In genomic region chr7:101172854-101173751, GRCh38 we compare ENCODE assay signal across 8 cellular contexts. TPM values are rescaled to one million over a fixed set of nuclear protein-coding genes. Genes with fewer than 3 reads are reported as not detected.
DNase-seq lines count a peak whose midpoint lies in the region; ATAC-seq and TF ChIP-seq lines count a peak whose summit lies in the region.

No MANE protein-coding gene starts in this region.

- peaks cover 44% of the 10 kb centered on the region for H3K4me1 Mint-ChIP-seq in CD8-positive, alpha-beta T cell (ENCODE audit: low read depth)
- H3K4me1 Mint-ChIP-seq in activated CD4-positive, alpha-beta memory T cell treated with anti-CD3 and anti-CD28 coated beads, Interleukin-2, amount 10 ng/mL, durations not matched to agents 7 days and 5 days: peaks cover 47% of the 10 kb centered on the region
- H3K4me1 Mint-ChIP-seq in stimulated activated memory B cell treated with anti-CD40 and anti-IgM and Interleukin-4, amounts not matched to agents 10 μg/mL and 1 μg/mL and 100 μg/mL, for 72 hours: peaks cover 71% of the 10 kb centered on the region

- no peak overlapping the region for H4K91ac ChIP-seq in IMR-90 (ENCODE audit: insufficient read depth, low read depth, low read length)

- no peak overlapping the region for H3K18ac ChIP-seq in IMR-90 (ENCODE audit: low read depth, low read length)

- peak overlapping the region; percentile 55 for H2AK9ac ChIP-seq in IMR-90 (replicated peaks; ENCODE audit: low read depth, low read length, poor library complexity)

- no peak overlapping the region for H3K4ac ChIP-seq in IMR-90 (ENCODE audit: low read depth, low read length)

- ATAC-seq in CD8-positive, alpha-beta T cell: no peak
- ATAC-seq in IMR-90 (ENCODE audit: low read depth): peak; percentile 63
- ATAC-seq in right cardiac atrium: peak; percentile 50 to 71
- no peak for ATAC-seq in stimulated activated memory B cell treated with anti-CD40 and anti-IgM and Interleukin-4, amounts not matched to agents 10 μg/mL and 1 μg/mL and 100 μg/mL, for 72 hours
- no peak for ATAC-seq in HG03469 (IDR thresholded peaks at IDR 0.05; ENCODE audit: unreplicated experiment)

- H3K9ac ChIP-seq in IMR-90 (ENCODE audit: low read depth, low read length): no peak overlapping the region

- H2BK15ac ChIP-seq in IMR-90 (ENCODE audit: low read depth, low read length): no peak overlapping the region

- H3K36me3 Mint-ChIP-seq in CD8-positive, alpha-beta T cell: no peaks in the 10 kb centered on the region
- peaks cover 3% of the 10 kb centered on the region for H3K36me3 Mint-ChIP-seq in activated CD4-positive, alpha-beta memory T cell treated with anti-CD3 and anti-CD28 coated beads, Interleukin-2, amount 10 ng/mL, durations not matched to agents 7 days and 5 days (ENCODE audit: low read depth)
- H3K36me3 Mint-ChIP-seq in stimulated activated memory B cell treated with anti-CD40 and anti-IgM and Interleukin-4, amounts not matched to agents 10 μg/mL and 1 μg/mL and 100 μg/mL, for 72 hours: no peaks in the 10 kb centered on the region

- no peak for TF ChIP-seq CTCF in CD8-positive, alpha-beta T cell (IDR thresholded peaks at IDR 0.05)
- TF ChIP-seq CTCF in IMR-90 (conservative IDR thresholded peaks at IDR 0.05; ENCODE audit: low read depth, low read length): no peak

- H2BK120ac ChIP-seq in IMR-90 (ENCODE audit: low read depth, low read length): no peak overlapping the region

- no peaks in the 10 kb centered on the region for H3K36me3 ChIP-seq in CD8-positive, alpha-beta T cell (ENCODE audit: insufficient read depth, low read length)
- H3K36me3 ChIP-seq in IMR-90 (ENCODE audit: control insufficient read depth, insufficient read depth, low read length): no peaks in the 10 kb centered on the region

- no peak overlapping the region for H3K27ac Mint-ChIP-seq in CD8-positive, alpha-beta T cell
- no peak overlapping the region for H3K27ac Mint-ChIP-seq in activated CD4-positive, alpha-beta memory T cell treated with anti-CD3 and anti-CD28 coated beads, Interleukin-2, amount 10 ng/mL, durations not matched to agents 7 days and 5 days
- H3K27ac Mint-ChIP-seq in stimulated activated memory B cell treated with anti-CD40 and anti-IgM and Interleukin-4, amounts not matched to agents 10 μg/mL and 1 μg/mL and 100 μg/mL, for 72 hours: no peak overlapping the region

- peaks cover 81% of the 10 kb centered on the region for H3K27me3 ChIP-seq in CD8-positive, alpha-beta T cell (ENCODE audit: insufficient read depth, low read length)
- peaks cover 83% of the 10 kb centered on the region for H3K27me3 ChIP-seq in IMR-90 (ENCODE audit: control insufficient read depth, insufficient read depth, low read length)
- no peaks in the 10 kb centered on the region for H3K27me3 ChIP-seq in right cardiac atrium (ENCODE audit: control insufficient read depth, insufficient read depth)

- H3K14ac ChIP-seq in IMR-90 (replicated peaks; ENCODE audit: low read depth, low read length): no peak overlapping the region

- no peak overlapping the region for H2BK5ac ChIP-seq in IMR-90 (ENCODE audit: low read depth, low read length, poor library complexity, severe bottlenecking)

- H3K27ac ChIP-seq in CD8-positive, alpha-beta T cell (ENCODE audit: low read depth, low read length): no peak overlapping the region
- H3K27ac ChIP-seq in IMR-90 (ENCODE audit: insufficient read depth, low read length) (no peak overlapping the region), right cardiac atrium (ENCODE audit: low read length) (no peak overlapping the region)

- peaks cover 0 to 3% of the 10 kb centered on the region in 2 experiments; a peak in 1 of 4 replicates for H3K79me1 ChIP-seq in IMR-90 (ENCODE audit: low read depth in 1 of 2, low read length in 2 of 2)

- no peak overlapping the region for H2BK20ac ChIP-seq in IMR-90 (ENCODE audit: low read depth, low read length)

- no peaks in the 10 kb centered on the region for H3K9me3 Mint-ChIP-seq in CD8-positive, alpha-beta T cell
- H3K9me3 Mint-ChIP-seq in activated CD4-positive, alpha-beta memory T cell treated with anti-CD3 and anti-CD28 coated beads, Interleukin-2, amount 10 ng/mL, durations not matched to agents 7 days and 5 days: no peaks in the 10 kb centered on the region
- H3K9me3 Mint-ChIP-seq in stimulated activated memory B cell treated with anti-CD40 and anti-IgM and Interleukin-4, amounts not matched to agents 10 μg/mL and 1 μg/mL and 100 μg/mL, for 72 hours: peaks cover 3% of the 10 kb centered on the region

- CTCF ChIA-PET in CD8-positive, alpha-beta T cell (lab: Charles Lee): interaction anchor here (1.2 to 6.3 kb wide), 5 partner anchors 8 to 45 kb away, joined by 3 to 78 read pairs (median 4); partner anchors contain the start of genes VGF and ZNHIT1
- CTCF ChIA-PET in IMR-90 (lab: Yijun Ruan, JAX): interaction anchor here (0.6 kb wide), 1 partner anchor 119 kb away, joined by 3 read pairs; no protein-coding TSS in a partner anchor
- CTCF ChIA-PET in activated CD4-positive, alpha-beta memory T cell treated with anti-CD3 and anti-CD28 coated beads, Interleukin-2, amount 10 ng/mL, durations not matched to agents 7 days and 5 days (lab: Charles Lee): interaction anchor here (0.6 to 2.8 kb wide), 11 partner anchors 8 to 143 kb away, joined by 3 to 29 read pairs (median 5); partner anchors contain the start of genes FIS1, VGF and ZNHIT1

- no TSS peak for BruUV-seq in IMR-90 (replicated peaks; lab: Mats Ljungman, UMichigan)

- no peak overlapping the region for H4K5ac ChIP-seq in IMR-90 (ENCODE audit: low read depth, low read length)

- H3K4me3 Mint-ChIP-seq in CD8-positive, alpha-beta T cell: peak overlapping the region; percentile 37
- peak overlapping the region; percentile 13 for H3K4me3 Mint-ChIP-seq in activated CD4-positive, alpha-beta memory T cell treated with anti-CD3 and anti-CD28 coated beads, Interleukin-2, amount 10 ng/mL, durations not matched to agents 7 days and 5 days
- peak overlapping the region; percentile 65 for H3K4me3 Mint-ChIP-seq in stimulated activated memory B cell treated with anti-CD40 and anti-IgM and Interleukin-4, amounts not matched to agents 10 μg/mL and 1 μg/mL and 100 μg/mL, for 72 hours

- no peak for TF ChIP-seq RAD21 in IMR-90 (IDR thresholded peaks at IDR 0.05; ENCODE audit: low read length)

- dilution Hi-C loops in IMR-90 (cut with HindIII; ENCODE audit: low sequenced_read_pairs, unreplicated experiment): no loop called here

- no peak overlapping the region for H4K8ac ChIP-seq in IMR-90 (ENCODE audit: low read depth in 2 of 2, low read length in 2 of 2)

- no peaks in the 10 kb centered on the region; the same call in 1 of the 2 replicates for H4K20me1 ChIP-seq in IMR-90 (ENCODE audit: insufficient read depth, low read length)

- TF ChIP-seq POLR2A in IMR-90 (IDR thresholded peaks at IDR 0.05; ENCODE audit: low read depth, low read length): no peak

- no peak overlapping the region for H3K4me3 ChIP-seq in CD8-positive, alpha-beta T cell (ENCODE audit: low read depth, low read length)
- H3K4me3 ChIP-seq in IMR-90 (ENCODE audit: insufficient read depth, low read depth, low read length) (no peak overlapping the region), right cardiac atrium (ENCODE audit: low read length) (no peak overlapping the region)

- peaks cover 8% of the 10 kb centered on the region for H3K9me1 ChIP-seq in IMR-90 (ENCODE audit: insufficient read depth, low read length)

- no peak for DNase-seq in CD8-positive, alpha-beta T cell
- DNase-seq in IMR-90: peak; percentile 71
- DNase-seq in activated CD4-positive, alpha-beta memory T cell treated with anti-CD3 and anti-CD28 coated beads, Interleukin-2, amount 10 ng/mL, durations not matched to agents 7 days and 5 days: no peak
- DNase-seq in right cardiac atrium: peak; percentile 75 to 85 (median 81)
- DNase-seq in DMS114 treated with DMSO at 0.1 percent for 48 hours (lab: John Stamatoyannopoulos, UW; ENCODE audit: unreplicated experiment): no peak
- no peak for DNase-seq in stimulated activated CD4-positive, alpha-beta T cell treated with anti-CD3 and anti-CD28 coated beads, Interleukin-4, amount 100 ng/mL, for 24 hours

- intact Hi-C loops in CD8-positive, alpha-beta T cell (cut with DNase I, micrococcal nuclease): loop anchor here in 1 of 2 experiments (10.0 kb wide), 1 partner anchor 278 kb away; the partner anchor contains the start of gene ACHE
- intact Hi-C loops in IMR-90 (cut with micrococcal nuclease): no loop called here
- intact Hi-C loops in right cardiac atrium (cut with DNase I): no loop called here

- no peaks in the 10 kb centered on the region for H3K9me3 ChIP-seq in CD8-positive, alpha-beta T cell (ENCODE audit: low read length)
- H3K9me3 ChIP-seq in IMR-90 (ENCODE audit: control insufficient read depth, insufficient read depth, low read length) (peaks cover 4% of the 10 kb centered on the region; the same call in 1 of the 2 replicates), right cardiac atrium (ENCODE audit: control insufficient read depth, low read length) (no peaks in the 10 kb centered on the region)

- in situ Hi-C loops in IMR-90 (cut with MboI; ENCODE audit: low sequenced_read_pairs): no loop called here

- H3K23ac ChIP-seq in IMR-90 (ENCODE audit: low read depth, low read length): peak overlapping the region; percentile 64; the same call in 1 of the 2 replicates

- H3K4me1 ChIP-seq in CD8-positive, alpha-beta T cell (ENCODE audit: insufficient read depth, low read length): peaks cover 57% of the 10 kb centered on the region
- H3K4me1 ChIP-seq in IMR-90 (ENCODE audit: control insufficient read depth, insufficient read depth, low read length): peaks cover 12% of the 10 kb centered on the region
- no peaks in the 10 kb centered on the region for H3K4me1 ChIP-seq in right cardiac atrium (ENCODE audit: control insufficient read depth, insufficient read depth, low read length)

- peak overlapping the region; percentile 84 for H2AFZ ChIP-seq in IMR-90 (replicated peaks; ENCODE audit: low read length, poor library complexity)

- peak overlapping the region; percentile 35 for H3K4me2 ChIP-seq in IMR-90 (ENCODE audit: low read depth, low read length)

- POLR2A ChIA-PET in CD8-positive, alpha-beta T cell (lab: Charles Lee): interaction anchor here (0.9 to 1.1 kb wide), 3 partner anchors 8 to 298 kb away, joined by 3 to 4 read pairs (median 4); partner anchors contain the start of genes PLOD3, SRRT, VGF and ZNHIT1
- POLR2A ChIA-PET in IMR-90 (lab: Charles Lee; ENCODE audit: unreplicated experiment): interaction anchor here (0.9 kb wide), 1 partner anchor 8 kb away, joined by 3 read pairs; the partner anchor contains the start of gene VGF
- POLR2A ChIA-PET in activated CD4-positive, alpha-beta memory T cell treated with anti-CD3 and anti-CD28 coated beads, Interleukin-2, amount 10 ng/mL, durations not matched to agents 7 days and 5 days (lab: Charles Lee): interaction anchor here (0.8 to 1.5 kb wide), 5 partner anchors 8 to 88 kb away, joined by 3 to 4 read pairs (median 3); partner anchors contain the start of genes TRIM56 and VGF

- peaks cover 82% of the 10 kb centered on the region for H3K27me3 Mint-ChIP-seq in CD8-positive, alpha-beta T cell (ENCODE audit: low read depth)
- H3K27me3 Mint-ChIP-seq in activated CD4-positive, alpha-beta memory T cell treated with anti-CD3 and anti-CD28 coated beads, Interleukin-2, amount 10 ng/mL, durations not matched to agents 7 days and 5 days: peaks cover 91% of the 10 kb centered on the region
- H3K27me3 Mint-ChIP-seq in stimulated activated memory B cell treated with anti-CD40 and anti-IgM and Interleukin-4, amounts not matched to agents 10 μg/mL and 1 μg/mL and 100 μg/mL, for 72 hours: peaks cover 100% of the 10 kb centered on the region

- no peak overlapping the region for H3K56ac ChIP-seq in IMR-90 (ENCODE audit: extremely low read depth, insufficient read depth, low read length)

- H2AK5ac ChIP-seq in IMR-90 (ENCODE audit: low read depth, low read length): no peak overlapping the region; the same call in 1 of the 2 replicates

- 6% methylated on average over 3 of the region's 53 CpGs; no CpG with 5 or more reads in 1 of the 2 experiments for WGBS in IMR-90 (ENCODE audit: extremely low coverage in 2 of 2, insufficient read length in 1 of 2), 2 experiments
- 2% methylated on average over 53 of the region's 53 CpGs for WGBS in right cardiac atrium

RNA-seq across cellular contexts. Expression of gene NAT16, which starts 7.0 kb away (rescaled TPM):
- not detected for total RNA-seq in CD8-positive, alpha-beta T cell
- not detected in 2 replicates for total RNA-seq in IMR-90 (2012; rRNA removed)
- polyA plus RNA-seq in IMR-90 (2012; rRNA removed): 0.03 and 0.05 TPM in 2 replicates
- 0.02 and 0.04 TPM in 2 replicates for polyA plus RNA-seq in IMR-90 (2012; cell fraction: cytosol; rRNA removed)
- 0.25 and 0.53 TPM in 2 replicates for polyA plus RNA-seq in IMR-90 (2012; cell fraction: nucleus; rRNA removed; ENCODE audit: low replicate concordance)
- total RNA-seq in activated CD4-positive, alpha-beta memory T cell treated with anti-CD3 and anti-CD28 coated beads, Interleukin-2, amount 10 ng/mL, durations not matched to agents 7 days and 5 days: not detected
- not detected for total RNA-seq in right cardiac atrium
- not detected for polyA plus RNA-seq in right cardiac atrium

RNA-seq across cellular contexts. Expression of gene VGF, which starts 7.7 kb away (rescaled TPM):
- not detected for total RNA-seq in CD8-positive, alpha-beta T cell
- total RNA-seq in IMR-90 (2012; rRNA removed) (0.18 and 0.28 TPM in 2 replicates), right cardiac atrium (not detected)
- polyA plus RNA-seq in IMR-90 (2012; rRNA removed) (0.50 and 0.59 TPM in 2 replicates), right cardiac atrium (0.07 TPM)
- 0.64 and 0.82 TPM in 2 replicates for polyA plus RNA-seq in IMR-90 (2012; cell fraction: cytosol; rRNA removed)
- polyA plus RNA-seq in IMR-90 (2012; cell fraction: nucleus; rRNA removed; ENCODE audit: low replicate concordance): 0.36 and 0.83 TPM in 2 replicates
- under 1 TPM; 0.30 to 0.33 TPM for total RNA-seq in activated CD4-positive, alpha-beta memory T cell treated with anti-CD3 and anti-CD28 coated beads, Interleukin-2, amount 10 ng/mL, durations not matched to agents 7 days and 5 days

RNA-seq across cellular contexts. Expression of gene AP1S1, which starts 18.8 kb away (rescaled TPM):
- 1 to 10 TPM; 2.1 to 2.2 TPM for total RNA-seq in CD8-positive, alpha-beta T cell
- 233 and 295 TPM in 2 replicates for total RNA-seq in IMR-90 (2012; rRNA removed)
- 178 and 187 TPM in 2 replicates for polyA plus RNA-seq in IMR-90 (2012; rRNA removed)
- polyA plus RNA-seq in IMR-90 (2012; cell fraction: cytosol; rRNA removed): 282 and 325 TPM in 2 replicates
- polyA plus RNA-seq in IMR-90 (2012; cell fraction: nucleus; rRNA removed; ENCODE audit: low replicate concordance): 110 and 121 TPM in 2 replicates
- total RNA-seq in activated CD4-positive, alpha-beta memory T cell treated with anti-CD3 and anti-CD28 coated beads, Interleukin-2, amount 10 ng/mL, durations not matched to agents 7 days and 5 days: 10 to 100 TPM; 46.7 to 50.0 TPM
- total RNA-seq in right cardiac atrium: 10 to 100 TPM; 10.7 to 14.3 (median 12.0) TPM
- 20.9 TPM for polyA plus RNA-seq in right cardiac atrium

RNA-seq across cellular contexts. Expression of gene MOGAT3, which starts 27.7 kb away (rescaled TPM):
- total RNA-seq in CD8-positive, alpha-beta T cell: not detected
- total RNA-seq in IMR-90 (2012; rRNA removed) (not detected in 2 replicates), right cardiac atrium (not detected)
- polyA plus RNA-seq in IMR-90 (2012; rRNA removed) (not detected in 2 replicates), right cardiac atrium (not detected)
- not detected in 2 replicates for polyA plus RNA-seq in IMR-90 (2012; cell fraction: cytosol; rRNA removed)
- not detected in 2 replicates for polyA plus RNA-seq in IMR-90 (2012; cell fraction: nucleus; rRNA removed; ENCODE audit: low replicate concordance)
- total RNA-seq in activated CD4-positive, alpha-beta memory T cell treated with anti-CD3 and anti-CD28 coated beads, Interleukin-2, amount 10 ng/mL, durations not matched to agents 7 days and 5 days: not detected

RNA-seq across cellular contexts. Expression of gene PLOD3, which starts 44.3 kb away (rescaled TPM):
- 1 to 10 TPM; 6.6 to 7.5 TPM for total RNA-seq in CD8-positive, alpha-beta T cell
- total RNA-seq in IMR-90 (2012; rRNA removed): 21.7 and 24.4 TPM in 2 replicates
- polyA plus RNA-seq in IMR-90 (2012; rRNA removed): 159 and 167 TPM in 2 replicates
- polyA plus RNA-seq in IMR-90 (2012; cell fraction: cytosol; rRNA removed): 138 and 166 TPM in 2 replicates
- polyA plus RNA-seq in IMR-90 (2012; cell fraction: nucleus; rRNA removed; ENCODE audit: low replicate concordance): 175 and 325 TPM in 2 replicates
- total RNA-seq in activated CD4-positive, alpha-beta memory T cell treated with anti-CD3 and anti-CD28 coated beads, Interleukin-2, amount 10 ng/mL, durations not matched to agents 7 days and 5 days: 10 to 100 TPM; 63.3 to 66.6 TPM
- 10 to 100 TPM; 34.8 to 52.8 (median 44.0) TPM for total RNA-seq in right cardiac atrium
- polyA plus RNA-seq in right cardiac atrium: 31.2 TPM

Comparison
In these comparisons a context has a peak if more than half of its experiments do, and no peak if none do; other contexts are left out.
1. ATAC-seq: peak in IMR-90 (single experiment) and right cardiac atrium (2 of 2); none in CD8-positive, alpha-beta T cell (single experiment), stimulated activated memory B cell treated with anti-CD40 and anti-IgM and Interleukin-4, amounts not matched to agents 10 μg/mL and 1 μg/mL and 100 μg/mL, for 72 hours (single experiment) and HG03469 (single experiment).
2. DNase-seq: peak in IMR-90 (single experiment) and right cardiac atrium (3 of 3); none in CD8-positive, alpha-beta T cell (0 of 7), activated CD4-positive, alpha-beta memory T cell treated with anti-CD3 and anti-CD28 coated beads, Interleukin-2, amount 10 ng/mL, durations not matched to agents 7 days and 5 days (single experiment), DMS114 treated with DMSO at 0.1 percent for 48 hours (single experiment) and stimulated activated CD4-positive, alpha-beta T cell treated with anti-CD3 and anti-CD28 coated beads, Interleukin-4, amount 100 ng/mL, for 24 hours (single experiment).
3. H3K4me3 Mint-ChIP-seq: peak in every context shown above with its lines; median percentile 65 in stimulated activated memory B cell treated with anti-CD40 and anti-IgM and Interleukin-4, amounts not matched to agents 10 μg/mL and 1 μg/mL and 100 μg/mL, for 72 hours; 37 in CD8-positive, alpha-beta T cell; 13 in activated CD4-positive, alpha-beta memory T cell treated with anti-CD3 and anti-CD28 coated beads, Interleukin-2, amount 10 ng/mL, durations not matched to agents 7 days and 5 days.